Comparison of ENCODE assay signal across 7 cellular contexts in the genomic region with DNA sequence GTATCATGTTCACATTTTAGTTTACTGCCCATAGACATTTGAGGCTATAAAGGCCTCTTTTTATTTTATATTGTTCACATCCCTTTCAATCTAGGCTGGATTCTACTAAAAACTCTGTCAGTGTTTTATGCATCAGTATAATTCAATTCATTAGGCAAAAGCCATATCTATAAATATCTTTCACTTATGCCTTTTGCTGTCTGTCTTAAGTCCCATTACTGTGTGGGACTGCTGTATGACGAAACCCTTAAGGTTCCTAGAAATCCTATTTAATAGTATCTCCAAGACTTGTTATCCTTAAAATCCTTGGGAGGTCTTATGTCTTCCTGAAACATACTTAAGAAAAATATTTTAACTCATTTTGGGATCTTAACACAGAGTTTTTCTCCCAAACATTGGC.
"Had no signal": no experiment of that assay in that cellular context is flagged by ENCODE, and none has a peak within 500 bp of the region (broad histone marks: within the 10 kb centered on the region; RNA-seq: fewer than 3 reads in every experiment).

No MANE protein-coding gene starts in this region.

- H3K27me3 Mint-ChIP-seq: IgD-negative memory B cell had no signal

- FAIRE-seq: H1, H54, HTR-8/SVneo had no signal

- H3K27ac Mint-ChIP-seq: GM23338, H9, IgD-negative memory B cell had no signal

- ATAC-seq: GM23338 had no signal

- H3K4me1 Mint-ChIP-seq: IgD-negative memory B cell had no signal

- DNase-seq: H9, HCEC 1CT had no signal

- H3K4me3 Mint-ChIP-seq: GM23338, H9, IgD-negative memory B cell had no signal

- H3K4me3 ChIP-seq: GM23338 had no signal

- H2AFZ ChIP-seq: GM23338 had no signal

- H3K4me2 ChIP-seq: GM23338 had no signal

- H3K9me3 Mint-ChIP-seq: GM23338, H9 had no signal

- H3K36me3 Mint-ChIP-seq: IgD-negative memory B cell had no signal
